1 cellular context compared by ENCODE assay signal in the genomic region with DNA sequence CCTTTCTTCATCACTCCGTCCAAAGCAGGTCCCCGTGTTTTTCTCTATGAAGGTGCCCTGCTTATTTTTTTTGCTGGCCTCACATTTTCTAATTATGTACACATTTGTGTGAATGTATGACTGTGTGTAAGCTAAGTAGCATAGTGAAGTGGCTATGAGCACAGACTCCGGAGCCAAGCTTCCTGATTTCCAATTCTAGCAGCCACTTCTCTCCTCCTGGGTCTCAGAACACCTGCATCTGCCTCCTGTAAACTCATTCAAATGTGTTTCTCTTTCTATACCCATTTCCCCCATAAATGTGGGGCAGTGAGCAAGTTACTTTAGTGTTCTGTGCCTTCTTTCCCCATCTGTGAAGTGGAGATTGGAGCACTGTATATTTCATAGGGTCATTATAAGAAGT.
TF ChIP-seq lines count a peak whose summit lies in the region.

No MANE protein-coding gene starts in this region.

TF ChIP-seq in WTC11, 78 proteins besides CTCF, POLR2A, EP300 and RAD21 (continued from another document):
- TF ChIP-seq, protein P1, sequence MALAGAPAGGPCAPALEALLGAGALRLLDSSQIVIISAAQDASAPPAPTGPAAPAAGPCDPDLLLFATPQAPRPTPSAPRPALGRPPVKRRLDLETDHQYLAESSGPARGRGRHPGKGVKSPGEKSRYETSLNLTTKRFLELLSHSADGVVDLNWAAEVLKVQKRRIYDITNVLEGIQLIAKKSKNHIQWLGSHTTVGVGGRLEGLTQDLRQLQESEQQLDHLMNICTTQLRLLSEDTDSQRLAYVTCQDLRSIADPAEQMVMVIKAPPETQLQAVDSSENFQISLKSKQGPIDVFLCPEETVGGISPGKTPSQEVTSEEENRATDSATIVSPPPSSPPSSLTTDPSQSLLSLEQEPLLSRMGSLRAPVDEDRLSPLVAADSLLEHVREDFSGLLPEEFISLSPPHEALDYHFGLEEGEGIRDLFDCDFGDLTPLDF (CRISPR knock-in tag; IDR thresholded peaks at IDR 0.05) = no peak
